Comparison of ENCODE assay signal across 1 cellular context in the genomic region with DNA sequence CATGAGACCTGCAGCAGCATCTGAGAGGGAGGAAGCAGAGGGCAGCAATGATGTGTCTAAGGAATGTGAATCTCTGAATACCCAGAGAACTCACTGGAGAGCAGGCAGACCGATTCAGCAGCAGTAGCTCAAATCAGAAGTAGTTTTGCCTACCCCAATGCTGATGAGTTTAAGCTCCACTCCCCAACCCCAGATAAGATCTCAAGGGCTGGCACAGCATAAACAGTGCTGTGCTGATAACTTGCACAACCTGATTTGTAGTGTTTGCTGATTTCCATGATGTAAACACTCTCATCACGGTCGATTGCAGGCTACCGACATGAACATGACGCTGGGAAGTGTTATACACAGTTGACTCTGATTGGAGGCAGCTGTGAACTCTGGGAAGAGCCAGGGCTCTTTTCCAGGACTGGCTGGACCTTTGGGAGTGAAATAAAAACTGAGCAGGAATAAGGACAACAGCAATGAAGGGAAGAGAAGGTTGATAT.
A peak's percentile ranks its signal among the peaks of the same experiment; 100 is the strongest.
TF ChIP-seq lines count a peak whose summit lies in the region.

No MANE protein-coding gene starts in this region.

TF ChIP-seq in HepG2, 621 proteins besides CTCF, POLR2A, EP300 and RAD21 (continued from another document and continues in another):
- TF ChIP-seq, protein P1, sequence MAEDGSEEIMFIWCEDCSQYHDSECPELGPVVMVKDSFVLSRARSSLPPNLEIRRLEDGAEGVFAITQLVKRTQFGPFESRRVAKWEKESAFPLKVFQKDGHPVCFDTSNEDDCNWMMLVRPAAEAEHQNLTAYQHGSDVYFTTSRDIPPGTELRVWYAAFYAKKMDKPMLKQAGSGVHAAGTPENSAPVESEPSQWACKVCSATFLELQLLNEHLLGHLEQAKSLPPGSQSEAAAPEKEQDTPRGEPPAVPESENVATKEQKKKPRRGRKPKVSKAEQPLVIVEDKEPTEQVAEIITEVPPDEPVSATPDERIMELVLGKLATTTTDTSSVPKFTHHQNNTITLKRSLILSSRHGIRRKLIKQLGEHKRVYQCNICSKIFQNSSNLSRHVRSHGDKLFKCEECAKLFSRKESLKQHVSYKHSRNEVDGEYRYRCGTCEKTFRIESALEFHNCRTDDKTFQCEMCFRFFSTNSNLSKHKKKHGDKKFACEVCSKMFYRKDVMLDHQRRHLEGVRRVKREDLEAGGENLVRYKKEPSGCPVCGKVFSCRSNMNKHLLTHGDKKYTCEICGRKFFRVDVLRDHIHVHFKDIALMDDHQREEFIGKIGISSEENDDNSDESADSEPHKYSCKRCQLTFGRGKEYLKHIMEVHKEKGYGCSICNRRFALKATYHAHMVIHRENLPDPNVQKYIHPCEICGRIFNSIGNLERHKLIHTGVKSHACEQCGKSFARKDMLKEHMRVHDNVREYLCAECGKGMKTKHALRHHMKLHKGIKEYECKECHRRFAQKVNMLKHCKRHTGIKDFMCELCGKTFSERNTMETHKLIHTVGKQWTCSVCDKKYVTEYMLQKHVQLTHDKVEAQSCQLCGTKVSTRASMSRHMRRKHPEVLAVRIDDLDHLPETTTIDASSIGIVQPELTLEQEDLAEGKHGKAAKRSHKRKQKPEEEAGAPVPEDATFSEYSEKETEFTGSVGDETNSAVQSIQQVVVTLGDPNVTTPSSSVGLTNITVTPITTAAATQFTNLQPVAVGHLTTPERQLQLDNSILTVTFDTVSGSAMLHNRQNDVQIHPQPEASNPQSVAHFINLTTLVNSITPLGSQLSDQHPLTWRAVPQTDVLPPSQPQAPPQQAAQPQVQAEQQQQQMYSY (CRISPR knock-in tag; IDR thresholded peaks at IDR 0.05): no peak
- TF ChIP-seq SUZ12 (IDR thresholded peaks at IDR 0.05; ENCODE audit: low read depth, low read length) (no peak), FOSL1 (CRISPR knock-in tag; IDR thresholded peaks at IDR 0.05; ENCODE audit: borderline replicate concordance) (no peak), MXD3 (CRISPR knock-in tag; IDR thresholded peaks at IDR 0.05) (no peak), SMAD3 (CRISPR knock-in tag; IDR thresholded peaks at IDR 0.05) (no peak), HDAC2 (CRISPR knock-in tag; IDR thresholded peaks at IDR 0.05) (peak; percentile 64; the same call in 1 of the 2 replicates), ZNF468 (CRISPR knock-in tag; IDR thresholded peaks at IDR 0.05) (no peak), ZMAT5 (CRISPR knock-in tag; IDR thresholded peaks at IDR 0.05; ENCODE audit: borderline replicate concordance, low read depth) (no peak), HHEX (CRISPR knock-in tag; IDR thresholded peaks at IDR 0.05) (peak; percentile 15; the same call in 1 of the 2 replicates), TAF1 (CRISPR knock-in tag; IDR thresholded peaks at IDR 0.05) (no peak), ZNF552 (CRISPR knock-in tag; IDR thresholded peaks at IDR 0.05; ENCODE audit: borderline replicate concordance) (no peak), TSC22D2 (CRISPR knock-in tag; IDR thresholded peaks at IDR 0.05; ENCODE audit: borderline replicate concordance) (no peak), RBM22 (optimal IDR thresholded peaks at IDR 0.05; ENCODE audit: low read length) (no peak), CHCHD3 (CRISPR knock-in tag; IDR thresholded peaks at IDR 0.05) (no peak), ZNF7 (CRISPR knock-in tag; IDR thresholded peaks at IDR 0.05) (no peak), TEF (CRISPR knock-in tag; IDR thresholded peaks at IDR 0.05) (no peak), HMGXB4 (CRISPR knock-in tag; IDR thresholded peaks at IDR 0.05; ENCODE audit: borderline replicate concordance in 1 of 2, low read depth in 1 of 2) (no peak), HDAC6 (IDR thresholded peaks at IDR 0.05; ENCODE audit: low read depth, low read length) (no peak), TFAP4 (IDR thresholded peaks at IDR 0.05; ENCODE audit: borderline replicate concordance, low read depth) (peak; percentile 24; the same call in 1 of the 2 replicates), ATF7 (IDR thresholded peaks at IDR 0.05) (no peak), ATF7 (CRISPR knock-in tag; IDR thresholded peaks at IDR 0.05) (no peak), IRF2 (CRISPR knock-in tag; IDR thresholded peaks at IDR 0.05) (0 out of 2 replicates have a peak, but pooled peaks have one; percentile 19), BRCA1 (CRISPR knock-in tag; IDR thresholded peaks at IDR 0.05) (no peak), RNF2 (conservative IDR thresholded peaks at IDR 0.05; ENCODE audit: low read depth) (no peak), ZNF124 (CRISPR knock-in tag; IDR thresholded peaks at IDR 0.05) (no peak), ZNF530 (CRISPR knock-in tag; IDR thresholded peaks at IDR 0.05; ENCODE audit: low read depth) (no peak), SPEN (CRISPR knock-in tag; IDR thresholded peaks at IDR 0.05; ENCODE audit: low read depth) (peak; percentile 58; the same call in 1 of the 2 replicates), ZBTB42 (CRISPR knock-in tag; IDR thresholded peaks at IDR 0.05) (no peak), TEAD3 (CRISPR knock-in tag; optimal IDR thresholded peaks at IDR 0.05; ENCODE audit: borderline replicate concordance) (no peak), ZBTB3 (CRISPR knock-in tag; IDR thresholded peaks at IDR 0.05; ENCODE audit: borderline replicate concordance, low read depth) (no peak), MLX (CRISPR knock-in tag; IDR thresholded peaks at IDR 0.05) (0 out of 2 replicates have a peak, but pooled peaks have one; percentile 29), HOXA3 (CRISPR knock-in tag; IDR thresholded peaks at IDR 0.05) (peak; percentile 60; the same call in 1 of the 2 replicates), ZNF317 (CRISPR knock-in tag; IDR thresholded peaks at IDR 0.05) (0 out of 2 replicates have a peak, but pooled peaks have one; percentile 26), SOX13 (IDR thresholded peaks at IDR 0.05) (no peak), SOX13 (CRISPR knock-in tag; conservative IDR thresholded peaks at IDR 0.05 in 1 of 2, IDR thresholded peaks at IDR 0.05 in 1 of 2) (peak in 1 of 2 experiments; percentile 54; a peak in 2 of 4 replicates), ZNF605 (CRISPR knock-in tag; IDR thresholded peaks at IDR 0.05) (peak; percentile 26; the same call in 1 of the 2 replicates), NCOA2 (CRISPR knock-in tag; IDR thresholded peaks at IDR 0.05) (no peak), NFIC (IDR thresholded peaks at IDR 0.05; ENCODE audit: low read length) (peak; percentile 16; the same call in 1 of the 2 replicates)
- TF ChIP-seq, protein P2, sequence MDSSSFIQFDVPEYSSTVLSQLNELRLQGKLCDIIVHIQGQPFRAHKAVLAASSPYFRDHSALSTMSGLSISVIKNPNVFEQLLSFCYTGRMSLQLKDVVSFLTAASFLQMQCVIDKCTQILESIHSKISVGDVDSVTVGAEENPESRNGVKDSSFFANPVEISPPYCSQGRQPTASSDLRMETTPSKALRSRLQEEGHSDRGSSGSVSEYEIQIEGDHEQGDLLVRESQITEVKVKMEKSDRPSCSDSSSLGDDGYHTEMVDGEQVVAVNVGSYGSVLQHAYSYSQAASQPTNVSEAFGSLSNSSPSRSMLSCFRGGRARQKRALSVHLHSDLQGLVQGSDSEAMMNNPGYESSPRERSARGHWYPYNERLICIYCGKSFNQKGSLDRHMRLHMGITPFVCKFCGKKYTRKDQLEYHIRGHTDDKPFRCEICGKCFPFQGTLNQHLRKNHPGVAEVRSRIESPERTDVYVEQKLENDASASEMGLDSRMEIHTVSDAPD (CRISPR knock-in tag; IDR thresholded peaks at IDR 0.05): no peak
- TF ChIP-seq, protein P3, sequence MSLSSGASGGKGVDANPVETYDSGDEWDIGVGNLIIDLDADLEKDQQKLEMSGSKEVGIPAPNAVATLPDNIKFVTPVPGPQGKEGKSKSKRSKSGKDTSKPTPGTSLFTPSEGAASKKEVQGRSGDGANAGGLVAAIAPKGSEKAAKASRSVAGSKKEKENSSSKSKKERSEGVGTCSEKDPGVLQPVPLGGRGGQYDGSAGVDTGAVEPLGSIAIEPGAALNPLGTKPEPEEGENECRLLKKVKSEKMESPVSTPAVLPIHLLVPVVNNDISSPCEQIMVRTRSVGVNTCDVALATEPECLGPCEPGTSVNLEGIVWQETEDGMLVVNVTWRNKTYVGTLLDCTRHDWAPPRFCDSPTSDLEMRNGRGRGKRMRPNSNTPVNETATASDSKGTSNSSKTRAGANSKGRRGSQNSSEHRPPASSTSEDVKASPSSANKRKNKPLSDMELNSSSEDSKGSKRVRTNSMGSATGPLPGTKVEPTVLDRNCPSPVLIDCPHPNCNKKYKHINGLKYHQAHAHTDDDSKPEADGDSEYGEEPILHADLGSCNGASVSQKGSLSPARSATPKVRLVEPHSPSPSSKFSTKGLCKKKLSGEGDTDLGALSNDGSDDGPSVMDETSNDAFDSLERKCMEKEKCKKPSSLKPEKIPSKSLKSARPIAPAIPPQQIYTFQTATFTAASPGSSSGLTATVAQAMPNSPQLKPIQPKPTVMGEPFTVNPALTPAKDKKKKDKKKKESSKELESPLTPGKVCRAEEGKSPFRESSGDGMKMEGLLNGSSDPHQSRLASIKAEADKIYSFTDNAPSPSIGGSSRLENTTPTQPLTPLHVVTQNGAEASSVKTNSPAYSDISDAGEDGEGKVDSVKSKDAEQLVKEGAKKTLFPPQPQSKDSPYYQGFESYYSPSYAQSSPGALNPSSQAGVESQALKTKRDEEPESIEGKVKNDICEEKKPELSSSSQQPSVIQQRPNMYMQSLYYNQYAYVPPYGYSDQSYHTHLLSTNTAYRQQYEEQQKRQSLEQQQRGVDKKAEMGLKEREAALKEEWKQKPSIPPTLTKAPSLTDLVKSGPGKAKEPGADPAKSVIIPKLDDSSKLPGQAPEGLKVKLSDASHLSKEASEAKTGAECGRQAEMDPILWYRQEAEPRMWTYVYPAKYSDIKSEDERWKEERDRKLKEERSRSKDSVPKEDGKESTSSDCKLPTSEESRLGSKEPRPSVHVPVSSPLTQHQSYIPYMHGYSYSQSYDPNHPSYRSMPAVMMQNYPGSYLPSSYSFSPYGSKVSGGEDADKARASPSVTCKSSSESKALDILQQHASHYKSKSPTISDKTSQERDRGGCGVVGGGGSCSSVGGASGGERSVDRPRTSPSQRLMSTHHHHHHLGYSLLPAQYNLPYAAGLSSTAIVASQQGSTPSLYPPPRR (CRISPR knock-in tag; IDR thresholded peaks at IDR 0.05; ENCODE audit: borderline replicate concordance): peak; percentile 68; the same call in 1 of the 2 replicates
- TF ChIP-seq, protein P4, sequence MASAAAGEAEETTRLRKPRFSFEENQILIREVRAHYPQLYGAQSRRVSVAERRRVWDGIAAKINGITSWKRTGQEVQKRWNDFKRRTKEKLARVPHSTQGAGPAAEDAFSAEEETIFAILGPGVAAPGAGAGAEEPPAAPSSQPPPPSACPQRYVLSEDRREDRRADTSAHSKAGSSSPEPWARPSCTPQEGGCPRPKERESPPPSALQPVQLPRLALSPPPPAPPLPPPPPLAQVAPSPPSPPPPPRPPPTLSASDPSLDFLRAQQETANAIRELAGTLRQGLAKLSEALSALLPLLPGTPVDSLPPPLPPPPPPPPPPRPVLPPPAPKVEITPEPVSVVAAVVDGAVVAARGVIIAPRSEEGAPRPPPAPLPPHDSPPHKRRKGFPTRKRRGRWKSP (CRISPR knock-in tag; IDR thresholded peaks at IDR 0.05): no peak
